Comparison of ENCODE assay signal across 18 cellular contexts in the genomic region with DNA sequence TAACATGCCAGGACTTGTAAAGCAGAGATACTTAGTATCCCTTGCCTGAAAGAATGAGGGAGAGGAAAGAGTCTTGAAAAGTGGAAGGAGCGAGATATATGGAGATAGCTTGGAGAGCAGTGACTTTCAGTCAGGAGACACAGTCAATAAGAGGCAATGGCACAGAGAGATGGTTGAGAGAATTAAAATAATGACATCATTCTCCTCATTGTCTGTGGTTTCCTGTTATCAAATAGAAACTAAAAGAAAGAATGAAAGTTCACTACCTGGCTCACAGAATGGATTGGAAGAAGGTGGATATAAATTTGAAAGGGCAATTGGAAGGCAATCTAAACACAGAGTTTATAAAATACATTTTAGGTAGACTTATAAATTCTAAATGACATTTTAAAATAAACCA.
DNase-seq lines count a peak whose midpoint lies in the region; ATAC-seq, FAIRE-seq and TF ChIP-seq lines count a peak whose summit lies in the region.
"Had no signal": no experiment of that assay in that cellular context is flagged by ENCODE, and none has a peak within 500 bp of the region (broad histone marks: within the 10 kb centered on the region; RNA-seq: fewer than 3 reads in every experiment).

No MANE protein-coding gene starts in this region.

- no peak overlapping the region for H3K4me2 ChIP-seq in endothelial cell of umbilical vein (ENCODE audit: insufficient read depth, low read length)

- no peaks in the 10 kb centered on the region for H3K9me1 ChIP-seq in endothelial cell of umbilical vein (replicated peaks; ENCODE audit: control insufficient read depth, extremely low read depth, insufficient read depth, low read length)

- CTCF ChIA-PET in endothelial cell of umbilical vein (lab: Charles Lee): no interaction called here

- H3K9me3 ChIP-seq in endothelial cell of umbilical vein (replicated peaks; ENCODE audit: control insufficient read depth, insufficient read depth, low read length): peaks cover 4% of the 10 kb centered on the region
- H3K9me3 ChIP-seq: esophagus muscularis mucosa had no signal

- BruUV-seq in endothelial cell of umbilical vein (replicated peaks; lab: Mats Ljungman, UMichigan): no TSS peak

- DNase-seq in endothelial cell of umbilical vein (ENCODE audit: low read depth, low spot score): no peak
- no peak for DNase-seq in COLO829 (ENCODE audit: low spot score)
- no peak for DNase-seq in T-helper 1 cell
- DNase-seq in NCI-H187 (lab: John Stamatoyannopoulos, UW): no peak
- no peak for DNase-seq in NCI-H2196 treated with DMSO at 0.1 percent for 48 hours (lab: John Stamatoyannopoulos, UW; ENCODE audit: unreplicated experiment)
- DNase-seq: anterior cingulate cortex; cortex of kidney; heart left ventricle; NCI-H146; NCI-H510A treated with DMSO at 0.1 percent for 48 hours; PC-3; stimulated activated CD4-positive, alpha-beta T cell treated with anti-CD3 and anti-CD28 coated beads, Interleukin-4, amount 100 ng/mL, for 4 hours; WERI-Rb-1 had no signal

- intact Hi-C loops in endothelial cell of umbilical vein (cut with micrococcal nuclease): no loop called here

- no peaks in the 10 kb centered on the region for H4K20me1 ChIP-seq in endothelial cell of umbilical vein (replicated peaks; ENCODE audit: control insufficient read depth, extremely low read depth, insufficient read depth, low read length)

- no peak overlapping the region for H3K4me3 ChIP-seq in endothelial cell of umbilical vein (replicated peaks in 1 of 3; ENCODE audit: insufficient read depth in 1 of 3, low read depth in 1 of 3, low read length in 3 of 3)
- H3K4me3 ChIP-seq: esophagus muscularis mucosa, heart left ventricle had no signal

- no peak for TF ChIP-seq CTCF in endothelial cell of umbilical vein (IDR thresholded peaks at IDR 0.05; ENCODE audit: extremely low read depth in 1 of 2, insufficient read depth in 1 of 2, low read depth in 1 of 2, low read length in 2 of 2)

- H3K79me2 ChIP-seq in endothelial cell of umbilical vein (ENCODE audit: control insufficient read depth, insufficient read depth, low read length): no peaks in the 10 kb centered on the region

- no peaks in the 10 kb centered on the region for H3K4me1 ChIP-seq in endothelial cell of umbilical vein (ENCODE audit: control insufficient read depth, extremely low read depth, insufficient read depth, low read length)
- H3K4me1 ChIP-seq: esophagus muscularis mucosa, heart left ventricle had no signal

- no peak overlapping the region for H2AFZ ChIP-seq in endothelial cell of umbilical vein (ENCODE audit: low read depth, low read length)

- no peak for FAIRE-seq in endothelial cell of umbilical vein (lab: Jason Lieb, UNC)

- H3K9ac ChIP-seq in endothelial cell of umbilical vein (replicated peaks; ENCODE audit: extremely low read depth, insufficient read depth, low read length): no peak overlapping the region

- H3K27me3 ChIP-seq in endothelial cell of umbilical vein (ENCODE audit: control insufficient read depth in 2 of 2, insufficient read depth in 2 of 2, low read length in 2 of 2): no peaks in the 10 kb centered on the region
- H3K27me3 ChIP-seq: esophagus muscularis mucosa, heart left ventricle had no signal

- dilution Hi-C loops in endothelial cell of umbilical vein (cut with MboI; ENCODE audit: extremely low pct_ligation_motif_present, low sequenced_read_pairs): no loop called here

- POLR2A ChIA-PET in endothelial cell of umbilical vein (lab: Charles Lee): no interaction called here

- peak; percentile 67 for ATAC-seq in GM18517 (IDR thresholded peaks at IDR 0.05; ENCODE audit: unreplicated experiment)
- ATAC-seq in GM21390 (IDR thresholded peaks at IDR 0.05; ENCODE audit: unreplicated experiment): peak; percentile 51
- ATAC-seq in HG03175 (IDR thresholded peaks at IDR 0.05; ENCODE audit: unreplicated experiment): peak; percentile 68
- ATAC-seq: heart left ventricle; PC-3; stimulated activated effector memory CD8-positive, alpha-beta T cell treated with anti-CD3 and anti-CD28 coated beads, Interleukin-12 subunit alpha, Interleukin-12 subunit beta, amount 100 ng/mL, for 72 hours had no signal

- TF ChIP-seq POLR2A in endothelial cell of umbilical vein (IDR thresholded peaks at IDR 0.05; ENCODE audit: low read depth, low read length): no peak

- no peak overlapping the region for H3K27ac ChIP-seq in endothelial cell of umbilical vein (ENCODE audit: insufficient read depth, low read depth, low read length)
- H3K27ac ChIP-seq: esophagus muscularis mucosa, heart left ventricle, WERI-Rb-1 had no signal

- no peaks in the 10 kb centered on the region for H3K36me3 ChIP-seq in endothelial cell of umbilical vein (ENCODE audit: control insufficient read depth in 2 of 2, extremely low read depth in 1 of 2, insufficient read depth in 2 of 2, low read length in 2 of 2)
- H3K36me3 ChIP-seq: esophagus muscularis mucosa, heart left ventricle, WERI-Rb-1 had no signal

TF ChIP-seq in endothelial cell of umbilical vein, 7 proteins besides CTCF, POLR2A, EP300 and RAD21:
- peak; percentile 2 for TF ChIP-seq JUN (IDR thresholded peaks at IDR 0.05; ENCODE audit: borderline replicate concordance, insufficient read depth, insufficient read length, low read depth)
- TF ChIP-seq, protein P1, sequence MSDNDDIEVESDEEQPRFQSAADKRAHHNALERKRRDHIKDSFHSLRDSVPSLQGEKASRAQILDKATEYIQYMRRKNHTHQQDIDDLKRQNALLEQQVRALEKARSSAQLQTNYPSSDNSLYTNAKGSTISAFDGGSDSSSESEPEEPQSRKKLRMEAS (IDR thresholded peaks at IDR 0.05; ENCODE audit: insufficient read depth, insufficient read length): no peak
- no peak for TF ChIP-seq MYC (IDR thresholded peaks at IDR 0.05; ENCODE audit: low read depth, low read length)
